ENCODE assay signal across 2 cellular contexts in the genomic region with DNA sequence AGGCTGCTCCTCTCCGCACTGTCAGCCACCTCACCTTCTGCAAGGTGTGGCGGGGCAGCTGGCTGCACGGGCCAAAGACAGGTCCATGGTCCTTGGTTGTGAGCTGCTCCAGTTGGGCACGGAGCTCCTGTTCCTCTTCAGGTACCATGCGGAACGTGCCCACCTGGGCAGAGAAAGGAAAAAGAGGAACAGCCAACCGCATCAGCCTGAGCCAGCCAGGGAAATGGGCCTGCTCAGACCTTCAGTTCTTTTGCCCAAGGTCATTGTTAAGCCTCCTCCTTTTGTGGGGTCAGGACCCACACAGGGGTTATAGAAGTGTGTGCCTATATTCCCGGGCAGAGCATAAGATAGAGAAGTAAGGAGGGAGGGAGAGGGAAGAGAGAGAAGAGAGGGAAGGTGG.
TF ChIP-seq lines count a peak whose summit lies in the region.

No MANE protein-coding gene starts in this region.

TF ChIP-seq in GM23338, 12 proteins besides CTCF, POLR2A, EP300 and RAD21:
- no peak for TF ChIP-seq EZH2phosphoT487 (IDR thresholded peaks at IDR 0.05; ENCODE audit: unreplicated experiment)
- TF ChIP-seq STAT1 (IDR thresholded peaks at IDR 0.05; ENCODE audit: unreplicated experiment): no peak
- TF ChIP-seq ZNF114 (CRISPR knock-in tag; IDR thresholded peaks at IDR 0.05): no peak
- TF ChIP-seq, protein P1, sequence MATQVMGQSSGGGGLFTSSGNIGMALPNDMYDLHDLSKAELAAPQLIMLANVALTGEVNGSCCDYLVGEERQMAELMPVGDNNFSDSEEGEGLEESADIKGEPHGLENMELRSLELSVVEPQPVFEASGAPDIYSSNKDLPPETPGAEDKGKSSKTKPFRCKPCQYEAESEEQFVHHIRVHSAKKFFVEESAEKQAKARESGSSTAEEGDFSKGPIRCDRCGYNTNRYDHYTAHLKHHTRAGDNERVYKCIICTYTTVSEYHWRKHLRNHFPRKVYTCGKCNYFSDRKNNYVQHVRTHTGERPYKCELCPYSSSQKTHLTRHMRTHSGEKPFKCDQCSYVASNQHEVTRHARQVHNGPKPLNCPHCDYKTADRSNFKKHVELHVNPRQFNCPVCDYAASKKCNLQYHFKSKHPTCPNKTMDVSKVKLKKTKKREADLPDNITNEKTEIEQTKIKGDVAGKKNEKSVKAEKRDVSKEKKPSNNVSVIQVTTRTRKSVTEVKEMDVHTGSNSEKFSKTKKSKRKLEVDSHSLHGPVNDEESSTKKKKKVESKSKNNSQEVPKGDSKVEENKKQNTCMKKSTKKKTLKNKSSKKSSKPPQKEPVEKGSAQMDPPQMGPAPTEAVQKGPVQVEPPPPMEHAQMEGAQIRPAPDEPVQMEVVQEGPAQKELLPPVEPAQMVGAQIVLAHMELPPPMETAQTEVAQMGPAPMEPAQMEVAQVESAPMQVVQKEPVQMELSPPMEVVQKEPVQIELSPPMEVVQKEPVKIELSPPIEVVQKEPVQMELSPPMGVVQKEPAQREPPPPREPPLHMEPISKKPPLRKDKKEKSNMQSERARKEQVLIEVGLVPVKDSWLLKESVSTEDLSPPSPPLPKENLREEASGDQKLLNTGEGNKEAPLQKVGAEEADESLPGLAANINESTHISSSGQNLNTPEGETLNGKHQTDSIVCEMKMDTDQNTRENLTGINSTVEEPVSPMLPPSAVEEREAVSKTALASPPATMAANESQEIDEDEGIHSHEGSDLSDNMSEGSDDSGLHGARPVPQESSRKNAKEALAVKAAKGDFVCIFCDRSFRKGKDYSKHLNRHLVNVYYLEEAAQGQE (IDR thresholded peaks at IDR 0.05; ENCODE audit: unreplicated experiment): no peak
- TF ChIP-seq NANOG (IDR thresholded peaks at IDR 0.05; ENCODE audit: borderline replicate concordance): no peak

TF ChIP-seq in K562, 482 proteins besides CTCF, POLR2A, EP300 and RAD21:
- TF ChIP-seq SPI1 (IDR thresholded peaks at IDR 0.05; ENCODE audit: borderline replicate concordance, low read depth, low read length): peak; percentile 58; the same call in 1 of the 2 replicates
- TF ChIP-seq ZFP1 (CRISPR knock-in tag; IDR thresholded peaks at IDR 0.05): no peak
TF ChIP-seq in K562: peak in this region for 1.
